In the genomic region with DNA sequence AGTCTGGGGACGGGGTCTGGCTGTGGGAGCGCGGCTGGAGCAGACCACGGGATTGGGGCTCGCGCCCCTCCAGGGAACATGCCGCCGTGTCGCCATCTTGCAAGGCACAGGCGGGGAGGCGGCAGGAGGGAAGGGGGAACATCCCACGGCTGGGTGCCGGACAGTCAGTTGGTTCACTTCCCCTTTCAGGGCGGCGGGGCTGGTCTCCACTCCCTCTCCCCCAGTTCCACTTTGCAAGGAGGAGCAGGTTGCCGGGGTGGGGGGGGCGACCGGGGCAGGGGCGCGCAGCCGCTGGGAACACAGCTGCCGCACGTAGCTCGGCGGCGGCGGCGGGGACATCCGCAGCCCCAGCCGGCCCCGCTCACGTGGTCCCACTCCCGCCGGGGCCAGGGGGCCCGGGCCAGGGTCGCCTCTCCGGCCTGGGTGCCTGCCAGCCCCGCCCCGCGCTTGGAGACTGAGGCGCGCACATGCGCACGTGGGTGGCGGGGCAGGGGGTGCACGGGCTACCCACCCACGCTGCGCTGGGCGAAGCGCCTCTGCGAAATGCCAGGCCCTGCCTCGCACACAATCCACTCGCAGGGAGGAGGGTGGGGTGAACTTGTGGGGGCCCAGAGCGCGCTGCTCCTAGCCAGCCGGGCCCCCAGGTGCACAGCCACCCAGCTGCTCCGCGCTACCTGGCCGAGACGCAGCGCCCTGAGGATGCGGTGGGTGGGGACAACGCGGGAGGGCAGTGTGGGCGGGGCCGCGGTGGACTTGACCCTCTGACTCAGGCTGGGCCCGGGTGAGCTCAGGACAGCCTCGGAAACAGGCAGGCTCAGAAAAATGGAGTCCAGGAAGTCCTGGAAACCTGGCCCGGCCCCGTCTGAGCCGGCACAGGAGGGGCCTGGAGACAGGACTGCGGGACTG, we compare ENCODE assay signal across 8 cellular contexts. TPM values are rescaled to one million over a fixed set of nuclear protein-coding genes. Genes with fewer than 3 reads are reported as not detected.
DNase-seq lines count a peak whose midpoint lies in the region; ATAC-seq and TF ChIP-seq lines count a peak whose summit lies in the region.

No MANE protein-coding gene starts in this region.

- peak; percentile 29 for ATAC-seq in effector memory CD8-positive, alpha-beta T cell (replicated peaks)
- ATAC-seq in lower lobe of right lung (peak; percentile 59 to 62), HG03442 (IDR thresholded peaks at IDR 0.05; ENCODE audit: unreplicated experiment) (no peak)

- intact Hi-C loops in lower lobe of right lung (cut with DNase I): no loop called here

- peak overlapping the region; percentile 87 to 92 for H3K27ac Mint-ChIP-seq in effector memory CD8-positive, alpha-beta T cell

- H3K27me3 ChIP-seq in lower lobe of right lung (ENCODE audit: low read depth): no peaks in the 10 kb centered on the region

- peak; percentile 96 for DNase-seq in ELR (ENCODE audit: low read depth)
- peak; percentile 75 for DNase-seq in activated CD4-positive, CD25-positive, alpha-beta regulatory T cell treated with anti-CD3 and anti-CD28 coated beads, Interleukin-2, amount 50 U/mL, for 72 hours
- DNase-seq in effector memory CD8-positive, alpha-beta T cell: no peak
- peak; percentile 92 for DNase-seq in lower lobe of right lung
- peak in 5 of 6 experiments; percentile 33 to 55 (median 42) for DNase-seq in stimulated activated naive CD4-positive, alpha-beta T cell (lab: John Stamatoyannopoulos, UW)
- DNase-seq in NCI-H1436 (lab: John Stamatoyannopoulos, UW): no peak

- no peaks in the 10 kb centered on the region for H3K9me3 ChIP-seq in lower lobe of right lung

- peak overlapping the region; percentile 94 for H3K27ac ChIP-seq in lower lobe of right lung

- H3K36me3 ChIP-seq in lower lobe of right lung: no peaks in the 10 kb centered on the region

- no peak for TF ChIP-seq CTCF in lower lobe of right lung (IDR thresholded peaks at IDR 0.05)

- no peaks in the 10 kb centered on the region for H3K27me3 Mint-ChIP-seq in effector memory CD8-positive, alpha-beta T cell

- no peak for TF ChIP-seq RAD21 in Ishikawa (IDR thresholded peaks at IDR 0.05; ENCODE audit: low read depth)

- TF ChIP-seq EP300 in Ishikawa (IDR thresholded peaks at IDR 0.05; ENCODE audit: borderline replicate concordance): no peak

- H3K4me1 Mint-ChIP-seq in effector memory CD8-positive, alpha-beta T cell (ENCODE audit: low read depth in 2 of 2): peaks cover 28 to 42% of the 10 kb centered on the region in 2 donors

- no peaks in the 10 kb centered on the region for H3K9me3 Mint-ChIP-seq in effector memory CD8-positive, alpha-beta T cell

- peaks cover 98% of the 10 kb centered on the region for H3K4me1 ChIP-seq in lower lobe of right lung

- H3K4me3 Mint-ChIP-seq in effector memory CD8-positive, alpha-beta T cell: peak overlapping the region; percentile 83 to 84

- peaks cover 65% of the 10 kb centered on the region for H3K36me3 Mint-ChIP-seq in effector memory CD8-positive, alpha-beta T cell (ENCODE audit: insufficient read depth)

- peak overlapping the region; percentile 60 for H3K4me3 ChIP-seq in lower lobe of right lung

TF ChIP-seq in Ishikawa, 13 proteins besides CTCF, POLR2A, EP300 and RAD21:
- TF ChIP-seq YY1 (IDR thresholded peaks at IDR 0.05; ENCODE audit: low read depth): 0 out of 2 replicates have a peak, but pooled peaks have one; percentile 21
- TF ChIP-seq CEBPB (IDR thresholded peaks at IDR 0.05): no peak
TF ChIP-seq in Ishikawa: peak in this region for 1.

RNA-seq across cellular contexts. Expression of gene KLF16, which starts 6.4 kb away (rescaled TPM):
- total RNA-seq in lower lobe of right lung: 22.2 TPM

RNA-seq across cellular contexts. Expression of gene REXO1, which starts 8.7 kb away (rescaled TPM):
- 29.1 TPM for total RNA-seq in lower lobe of right lung

RNA-seq across cellular contexts. Expression of gene ABHD17A, which starts 28.3 kb away (rescaled TPM):
- 76.4 TPM for total RNA-seq in lower lobe of right lung

RNA-seq across cellular contexts. Expression of gene ATP8B3, which starts 44.9 kb away (rescaled TPM):
- 2.1 TPM for total RNA-seq in lower lobe of right lung

RNA-seq across cellular contexts. Expression of gene ADAT3, which starts 48.2 kb away (rescaled TPM):
- total RNA-seq in lower lobe of right lung: 6.2 TPM

Comparison
In these comparisons a context has a peak if more than half of its experiments do, and no peak if none do; other contexts are left out.
1. DNase-seq: peak in ELR (single experiment), activated CD4-positive, CD25-positive, alpha-beta regulatory T cell treated with anti-CD3 and anti-CD28 coated beads, Interleukin-2, amount 50 U/mL, for 72 hours (single experiment), lower lobe of right lung (single experiment) and stimulated activated naive CD4-positive, alpha-beta T cell (5 of 6); none in effector memory CD8-positive, alpha-beta T cell (0 of 3) and NCI-H1436 (single experiment).